16 cellular contexts compared by ENCODE assay signal in the genomic region with DNA sequence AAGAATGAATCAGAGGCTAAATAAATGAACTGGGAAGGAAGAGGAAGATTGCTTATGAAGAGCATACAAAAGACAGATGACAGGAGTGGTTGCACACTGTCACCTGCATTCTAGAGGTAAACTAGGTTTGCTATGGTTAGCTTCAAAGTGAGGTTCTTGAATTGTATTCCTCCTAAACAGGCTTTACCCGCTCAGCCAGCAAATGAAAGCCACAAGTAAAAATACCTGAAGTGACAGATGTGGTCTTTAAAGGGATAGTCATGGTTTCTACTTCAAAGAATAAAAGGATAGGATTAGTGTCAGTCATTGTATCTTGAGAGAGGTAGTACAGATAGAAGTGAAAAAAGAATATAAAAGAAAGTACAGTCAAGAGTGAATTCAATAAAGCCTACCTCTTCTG. TPM values are rescaled to one million over a fixed set of nuclear protein-coding genes. Genes with fewer than 3 reads are reported as not detected.
DNase-seq lines count a peak whose midpoint lies in the region; ATAC-seq and TF ChIP-seq lines count a peak whose summit lies in the region.
"Had no signal": no experiment of that assay in that cellular context is flagged by ENCODE, and none has a peak within 500 bp of the region (broad histone marks: within the 10 kb centered on the region; RNA-seq: fewer than 3 reads in every experiment).

No MANE protein-coding gene starts in this region.

- peaks cover 40% of the 10 kb centered on the region for H3K36me3 Mint-ChIP-seq in activated T-cell treated with anti-CD3 and anti-CD28 coated beads, Interleukin-2, amount 50 U/mL, for 4 hours (ENCODE audit: insufficient read depth)
- H3K36me3 Mint-ChIP-seq in activated T-helper 17 cell treated with anti-CD3 and anti-CD28 coated beads, Interleukin-2, amount 50 U/mL, for 72 hours (ENCODE audit: low read depth) = peaks cover 28% of the 10 kb centered on the region
- peaks cover 36 to 64% of the 10 kb centered on the region in 2 donors for H3K36me3 Mint-ChIP-seq in stimulated activated naive B cell treated with anti-CD40 and anti-IgM and Interleukin-4, amounts not matched to agents 10 μg/mL and 1 μg/mL and 100 μg/mL, for 72 hours

- TF ChIP-seq POLR2A in adrenal gland (IDR thresholded peaks at IDR 0.05) = no peak

- TF ChIP-seq CTCF in adrenal gland (IDR thresholded peaks at IDR 0.05) = no peak

- intact Hi-C loops in adrenal gland (cut with DNase I) = no loop called here

- no peaks in the 10 kb centered on the region for H3K27me3 Mint-ChIP-seq in activated T-cell treated with anti-CD3 and anti-CD28 coated beads, Interleukin-2, amount 50 U/mL, for 4 hours (ENCODE audit: low read depth)
- H3K27me3 Mint-ChIP-seq in activated T-helper 17 cell treated with anti-CD3 and anti-CD28 coated beads, Interleukin-2, amount 50 U/mL, for 72 hours = no peaks in the 10 kb centered on the region
- no peaks in the 10 kb centered on the region for H3K27me3 Mint-ChIP-seq in stimulated activated naive B cell treated with anti-CD40 and anti-IgM and Interleukin-4, amounts not matched to agents 10 μg/mL and 1 μg/mL and 100 μg/mL, for 72 hours

- H3K4me1 Mint-ChIP-seq in activated T-cell treated with anti-CD3 and anti-CD28 coated beads, Interleukin-2, amount 50 U/mL, for 4 hours (ENCODE audit: low read depth) = peaks cover 19% of the 10 kb centered on the region
- H3K4me1 Mint-ChIP-seq in activated T-helper 17 cell treated with anti-CD3 and anti-CD28 coated beads, Interleukin-2, amount 50 U/mL, for 72 hours = peaks cover 15% of the 10 kb centered on the region
- H3K4me1 Mint-ChIP-seq in stimulated activated naive B cell treated with anti-CD40 and anti-IgM and Interleukin-4, amounts not matched to agents 10 μg/mL and 1 μg/mL and 100 μg/mL, for 72 hours = peaks cover 14 to 25% of the 10 kb centered on the region in 2 donors

- H3K36me3 ChIP-seq in adrenal gland (replicated peaks in 1 of 2) = no peaks in the 10 kb centered on the region
- H3K36me3 ChIP-seq: breast epithelium, vagina had no signal

- H3K4me3 Mint-ChIP-seq in activated T-cell treated with anti-CD3 and anti-CD28 coated beads, Interleukin-2, amount 50 U/mL, for 4 hours = no peak overlapping the region
- H3K4me3 Mint-ChIP-seq in activated T-helper 17 cell treated with anti-CD3 and anti-CD28 coated beads, Interleukin-2, amount 50 U/mL, for 72 hours = peak overlapping the region; percentile 1
- H3K4me3 Mint-ChIP-seq in stimulated activated naive B cell treated with anti-CD40 and anti-IgM and Interleukin-4, amounts not matched to agents 10 μg/mL and 1 μg/mL and 100 μg/mL, for 72 hours = no peak overlapping the region
- H3K4me3 Mint-ChIP-seq: activated T-helper 1 cell treated with anti-CD3 and anti-CD28 coated beads, Interleukin-12 subunit alpha, Interleukin-12 subunit beta, Interleukin-2, Interleukin-4 antibody, amounts not matched to agents 30 ng/mL and 10 ng/mL and 1 ng/mL, durations not matched to agents 14 hours and 24 hours and 36 hours had no signal

- WGBS in adrenal gland, 4 donors = 89 to 97% (median 93%) methylated on average over 1 of the region's 1 CpG

- ATAC-seq in activated T-cell treated with anti-CD3 and anti-CD28 coated beads, Interleukin-2, amount 50 U/mL, for 4 hours = peak; percentile 77 to 91
- ATAC-seq in HG03565 (IDR thresholded peaks at IDR 0.05; ENCODE audit: unreplicated experiment) (peak; percentile 48), left lobe of liver (no peak)
- peak; percentile 78 for ATAC-seq in activated T-helper 17 cell treated with anti-CD3 and anti-CD28 coated beads, Interleukin-2, amount 50 U/mL, for 72 hours (replicated peaks)
- peak in 1 of 2 donors; percentile 38 for ATAC-seq in stimulated activated naive B cell treated with anti-CD40 and anti-IgM and Interleukin-4, amounts not matched to agents 10 μg/mL and 1 μg/mL and 100 μg/mL, for 72 hours (replicated peaks)
- ATAC-seq: HCT116 had no signal

- no peak overlapping the region for H3K27ac ChIP-seq in adrenal gland
- H3K27ac ChIP-seq: breast epithelium, vagina had no signal

- no peak for DNase-seq in activated T-cell treated with anti-CD3 and anti-CD28 coated beads, Interleukin-2, amount 50 U/mL, for 4 hours
- no peak for DNase-seq in activated T-cell treated with anti-CD3 and anti-CD28 coated beads, Interleukin-2, amount 50 U/mL, for 48 hours
- no peak for DNase-seq in stimulated activated naive B cell treated with anti-CD40 and anti-IgM and Interleukin-4, amounts not matched to agents 10 μg/mL and 1 μg/mL and 100 μg/mL, for 72 hours
- DNase-seq in adrenal gland = no peak
- no peak for DNase-seq in left lobe of liver (ENCODE audit: low spot score)
- DNase-seq in COLO668 (lab: John Stamatoyannopoulos, UW; ENCODE audit: unreplicated experiment) = no peak
- DNase-seq: head of caudate nucleus; NCI-H1105; NCI-H69; stimulated activated CD4-positive, alpha-beta T cell treated with anti-CD3 and anti-CD28 coated beads, Interleukin-2, amount 100 ng/mL, for 24 hours had no signal

- H3K27me3 ChIP-seq in adrenal gland = no peaks in the 10 kb centered on the region
- H3K27me3 ChIP-seq: breast epithelium, vagina had no signal

- H3K27ac Mint-ChIP-seq in activated T-helper 17 cell treated with anti-CD3 and anti-CD28 coated beads, Interleukin-2, amount 50 U/mL, for 72 hours = no peak overlapping the region
- H3K27ac Mint-ChIP-seq in stimulated activated naive B cell treated with anti-CD40 and anti-IgM and Interleukin-4, amounts not matched to agents 10 μg/mL and 1 μg/mL and 100 μg/mL, for 72 hours = peak overlapping the region; percentile 49
- H3K27ac Mint-ChIP-seq: activated T-helper 1 cell treated with anti-CD3 and anti-CD28 coated beads, Interleukin-12 subunit alpha, Interleukin-12 subunit beta, Interleukin-2, Interleukin-4 antibody, amounts not matched to agents 30 ng/mL and 10 ng/mL and 1 ng/mL, durations not matched to agents 14 hours and 24 hours and 36 hours had no signal

- peaks cover 0 to 3% (median 0%) of the 10 kb centered on the region in 3 donors for H3K9me3 ChIP-seq in adrenal gland (replicated peaks in 1 of 3)

- no peaks in the 10 kb centered on the region for H3K4me1 ChIP-seq in adrenal gland (replicated peaks in 1 of 2)
- H3K4me1 ChIP-seq: breast epithelium, vagina had no signal

- H3K9me3 Mint-ChIP-seq in activated T-cell treated with anti-CD3 and anti-CD28 coated beads, Interleukin-2, amount 50 U/mL, for 4 hours = peaks cover 21% of the 10 kb centered on the region
- H3K9me3 Mint-ChIP-seq in activated T-helper 17 cell treated with anti-CD3 and anti-CD28 coated beads, Interleukin-2, amount 50 U/mL, for 72 hours = peaks cover 11% of the 10 kb centered on the region
- H3K9me3 Mint-ChIP-seq in stimulated activated naive B cell treated with anti-CD40 and anti-IgM and Interleukin-4, amounts not matched to agents 10 μg/mL and 1 μg/mL and 100 μg/mL, for 72 hours = peaks cover 11 to 15% of the 10 kb centered on the region in 2 donors

- no peak overlapping the region for H3K4me3 ChIP-seq in adrenal gland
- H3K4me3 ChIP-seq: breast epithelium, vagina had no signal

RNA-seq across cellular contexts. Expression of a gene that starts 32.4 kb away (rescaled TPM):
- 100 to 1,000 TPM in 2 of 3 donors, 10 to 100 TPM in 1; 95.3 to 121 (median 105) TPM for total RNA-seq in activated T-cell treated with anti-CD3 and anti-CD28 coated beads, Interleukin-2, amount 50 U/mL, for 4 hours
- 100 to 1,000 TPM; 101 to 123 TPM for total RNA-seq in activated T-helper 17 cell treated with anti-CD3 and anti-CD28 coated beads, Interleukin-2, amount 50 U/mL, for 72 hours
- 100 to 1,000 TPM; 248 to 461 (median 311) TPM for total RNA-seq in adrenal gland
- 100 to 1,000 TPM; 171 to 444 (median 434) TPM for polyA plus RNA-seq in adrenal gland
- 477 TPM for total RNA-seq in left lobe of liver
